ENCODE assay signal across 11 cellular contexts in genomic region chr16:8184854-8185253, GRCh38.
"Had no signal": no experiment of that assay in that cellular context is flagged by ENCODE, and none has a peak within 500 bp of the region (broad histone marks: within the 10 kb centered on the region; RNA-seq: fewer than 3 reads in every experiment).

No MANE protein-coding gene starts in this region.

- H3K9ac ChIP-seq: GM23248 had no signal

- H2AFZ ChIP-seq: GM23248, GM23338 had no signal

- H3K27ac ChIP-seq: GM23248 had no signal

- H3K36me3 ChIP-seq: HAP-1 had no signal

- ATAC-seq: GM23338, HCT116 had no signal

- H3K27ac Mint-ChIP-seq: GM23338, H9, HFFc6 had no signal

- H3K4me2 ChIP-seq: GM23338 had no signal

- H3K9me3 ChIP-seq: HAP-1 had no signal

- H3K4me3 ChIP-seq: GM23248, GM23338, HAP-1 had no signal

- FAIRE-seq: H1, H54 had no signal

- H3K9me3 Mint-ChIP-seq: GM23338, H9 had no signal

- H3K4me3 Mint-ChIP-seq: GM23338, H9, HFFc6 had no signal

- DNase-seq: GM23248, GOT3, H7, H9, HCEC 1CT, HFFc6 had no signal
